16 cellular contexts compared by ENCODE assay signal in the genomic region with DNA sequence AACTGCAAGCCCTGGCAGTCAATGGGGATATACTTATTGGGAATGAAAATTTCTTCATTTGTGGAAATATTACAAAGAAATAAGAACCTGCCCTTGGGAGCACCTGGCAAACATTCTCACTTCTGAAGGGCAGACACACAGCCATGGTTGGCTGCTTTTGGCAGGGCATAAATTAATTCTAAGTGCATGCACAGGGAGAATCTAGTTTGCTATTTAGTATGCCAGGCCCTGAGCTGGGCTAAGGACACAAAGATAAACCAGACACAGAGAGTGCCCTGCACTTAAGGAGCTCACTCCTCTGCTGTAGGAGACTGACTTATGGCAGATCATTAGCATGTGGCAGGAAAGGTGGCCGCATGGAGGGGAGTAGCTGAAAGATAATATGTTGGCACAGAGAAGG.
DNase-seq lines count a peak whose midpoint lies in the region; ATAC-seq and TF ChIP-seq lines count a peak whose summit lies in the region.
"Had no signal": no experiment of that assay in that cellular context is flagged by ENCODE, and none has a peak within 500 bp of the region (broad histone marks: within the 10 kb centered on the region; RNA-seq: fewer than 3 reads in every experiment).

No MANE protein-coding gene starts in this region.

- intact Hi-C loops in left cardiac atrium (cut with DNase I): no loop called here

- H3K9ac ChIP-seq in Karpas-422 (ENCODE audit: low read length): peak overlapping the region; percentile 25

- H3K79me2 ChIP-seq in DOHH2 (ENCODE audit: control insufficient read depth, low read length): no peaks in the 10 kb centered on the region
- no peaks in the 10 kb centered on the region for H3K79me2 ChIP-seq in Karpas-422 (ENCODE audit: low read length)

- H4K20me1 ChIP-seq in DOHH2 (ENCODE audit: control insufficient read depth, insufficient read depth, low read depth, low read length) (no peaks in the 10 kb centered on the region), Karpas-422 (ENCODE audit: insufficient read depth, low read depth, low read length) (no peaks in the 10 kb centered on the region)

- H3K27me3 ChIP-seq in DOHH2 (ENCODE audit: control insufficient read depth, low read length) (no peaks in the 10 kb centered on the region), Karpas-422 (ENCODE audit: low read length) (no peaks in the 10 kb centered on the region)
- H3K27me3 ChIP-seq: BE2C had no signal

- 0 out of 2 replicates have a peak overlapping the region, but pooled peaks have one; percentile 17 for H2AFZ ChIP-seq in Karpas-422 (ENCODE audit: low read length)

- no peak for TF ChIP-seq CTCF in DOHH2 (IDR thresholded peaks at IDR 0.05; ENCODE audit: low read depth, low read length, poor library complexity, severe bottlenecking)
- no peak for TF ChIP-seq CTCF in nephron progenitor cell (IDR thresholded peaks at IDR 0.05)

- H3K27ac Mint-ChIP-seq in activated T-helper 17 cell treated with anti-CD3 and anti-CD28 coated beads, Interleukin-2, amount 50 U/mL, for 72 hours: peak overlapping the region; percentile 50
- peak overlapping the region; percentile 13 for H3K27ac Mint-ChIP-seq in nephron progenitor cell
- H3K27ac Mint-ChIP-seq: CD8-positive, alpha-beta memory T cell had no signal

- no peaks in the 10 kb centered on the region for H3K9me3 Mint-ChIP-seq in activated T-helper 17 cell treated with anti-CD3 and anti-CD28 coated beads, Interleukin-2, amount 50 U/mL, for 72 hours
- H3K9me3 Mint-ChIP-seq in nephron progenitor cell: no peaks in the 10 kb centered on the region
- H3K9me3 Mint-ChIP-seq: CD8-positive, alpha-beta memory T cell had no signal

- H3K4me3 Mint-ChIP-seq in activated T-helper 17 cell treated with anti-CD3 and anti-CD28 coated beads, Interleukin-2, amount 50 U/mL, for 72 hours: no peak overlapping the region
- H3K4me3 Mint-ChIP-seq in nephron progenitor cell: no peak overlapping the region
- H3K4me3 Mint-ChIP-seq: CD4-positive, CD25-positive, alpha-beta regulatory T cell; CD8-positive, alpha-beta memory T cell had no signal

- no peaks in the 10 kb centered on the region for H3K27me3 Mint-ChIP-seq in activated T-helper 17 cell treated with anti-CD3 and anti-CD28 coated beads, Interleukin-2, amount 50 U/mL, for 72 hours
- peaks cover 11% of the 10 kb centered on the region for H3K27me3 Mint-ChIP-seq in nephron progenitor cell (ENCODE audit: low read depth, poor library complexity)
- H3K27me3 Mint-ChIP-seq: CD4-positive, CD25-positive, alpha-beta regulatory T cell had no signal

- H3K4me2 ChIP-seq in DOHH2 (ENCODE audit: low read length) (peak overlapping the region; percentile 18; the same call in 1 of the 2 replicates), Karpas-422 (ENCODE audit: low read depth, low read length, poor library complexity, severe bottlenecking) (peak overlapping the region; percentile 38)

- no peaks in the 10 kb centered on the region for H3K36me3 Mint-ChIP-seq in activated T-helper 17 cell treated with anti-CD3 and anti-CD28 coated beads, Interleukin-2, amount 50 U/mL, for 72 hours (ENCODE audit: low read depth)
- H3K36me3 Mint-ChIP-seq in nephron progenitor cell (ENCODE audit: low read depth): no peaks in the 10 kb centered on the region
- H3K36me3 Mint-ChIP-seq: CD4-positive, CD25-positive, alpha-beta regulatory T cell had no signal

- H3K4me1 Mint-ChIP-seq in activated T-helper 17 cell treated with anti-CD3 and anti-CD28 coated beads, Interleukin-2, amount 50 U/mL, for 72 hours: peaks cover 13% of the 10 kb centered on the region
- peaks cover 49% of the 10 kb centered on the region for H3K4me1 Mint-ChIP-seq in nephron progenitor cell

- no peak for ATAC-seq in activated T-helper 17 cell treated with anti-CD3 and anti-CD28 coated beads, Interleukin-2, amount 50 U/mL, for 72 hours (replicated peaks)
- no peak for ATAC-seq in left cardiac atrium

- H3K9me2 ChIP-seq in DOHH2 (replicated peaks; ENCODE audit: control insufficient read depth, low read length): no peaks in the 10 kb centered on the region
- H3K9me2 ChIP-seq in Karpas-422 (replicated peaks; ENCODE audit: insufficient read depth, low read length): no peaks in the 10 kb centered on the region

- H3K4me3 ChIP-seq in DOHH2 (ENCODE audit: low read length) (no peak overlapping the region), Karpas-422 (ENCODE audit: low read length) (no peak overlapping the region)

- peak; percentile 57 for DNase-seq in Karpas-422
- DNase-seq in nephron progenitor cell: no peak
- DNase-seq in left cardiac atrium: no peak
- no peak for DNase-seq in SHP77 (lab: John Stamatoyannopoulos, UW)
- DNase-seq: ACHN; BE2C; C1 segment of cervical spinal cord; CD4-positive, CD25-positive, alpha-beta regulatory T cell; CD8-positive, alpha-beta memory T cell; COR-L47; DMS 273 treated with DMSO at 0.1 percent for 48 hours; DMS53; DND-41; HCEC 1CT had no signal

- peaks cover 7% of the 10 kb centered on the region; the same call in 1 of the 2 replicates for H3F3A ChIP-seq in DOHH2 (ENCODE audit: control insufficient read depth, insufficient read depth)

- no peaks in the 10 kb centered on the region for H3K36me3 ChIP-seq in DOHH2 (ENCODE audit: control insufficient read depth, low read length)
- H3K36me3 ChIP-seq in Karpas-422 (ENCODE audit: insufficient read depth, low read length): no peaks in the 10 kb centered on the region
- H3K36me3 ChIP-seq: BE2C had no signal

- H3K9me3 ChIP-seq in DOHH2 (ENCODE audit: control insufficient read depth, insufficient read depth, low read length): no peaks in the 10 kb centered on the region
- H3K9me3 ChIP-seq in Karpas-422 (ENCODE audit: low read length): no peaks in the 10 kb centered on the region
- H3K9me3 ChIP-seq: BE2C had no signal

- H3K4me1 ChIP-seq in DOHH2 (ENCODE audit: control insufficient read depth, low read length) (peaks cover 88% of the 10 kb centered on the region), Karpas-422 (ENCODE audit: low read length) (peaks cover 86% of the 10 kb centered on the region)
- H3K4me1 ChIP-seq: BE2C had no signal

- H3K27ac ChIP-seq in DOHH2 (ENCODE audit: low read depth, low read length) (no peak overlapping the region), Karpas-422 (ENCODE audit: low read length) (peak overlapping the region; percentile 84)
